1 cellular context compared by ENCODE assay signal in genomic region chr2:14634885-14635871, GRCh38.
TF ChIP-seq lines count a peak whose summit lies in the region.

No MANE protein-coding gene starts in this region.

TF ChIP-seq in WTC11, 78 proteins besides CTCF, POLR2A, EP300 and RAD21 (continued from another document):
- TF ChIP-seq PREB (CRISPR knock-in tag; IDR thresholded peaks at IDR 0.05; ENCODE audit: borderline replicate concordance) (no peak), NR1H2 (CRISPR knock-in tag; IDR thresholded peaks at IDR 0.05) (no peak), USF1 (CRISPR knock-in tag; IDR thresholded peaks at IDR 0.05) (0 out of 2 replicates have a peak, but pooled peaks have one; percentile 21), ETV6 (CRISPR knock-in tag; IDR thresholded peaks at IDR 0.05) (no peak), ELF4 (CRISPR knock-in tag; IDR thresholded peaks at IDR 0.05; ENCODE audit: low read depth) (no peak)
TF ChIP-seq in WTC11: peak in this region for 2.
